In genomic region chr1:99849744-99850457, GRCh38 we compare ENCODE assay signal across 8 cellular contexts. TPM values are rescaled to one million over a fixed set of nuclear protein-coding genes. Genes with fewer than 3 reads are reported as not detected.
DNase-seq lines count a peak whose midpoint lies in the region; ATAC-seq and TF ChIP-seq lines count a peak whose summit lies in the region.

TSS of gene AGL (plus strand) at chr1:99850361. CDS start at chr1:99851043, 682 bp downstream.

- H3K27me3 Mint-ChIP-seq in Calu3 (ENCODE audit: unreplicated experiment), result no peaks in the 10 kb centered on the region

- H4K20me1 ChIP-seq in OCI-LY7 (ENCODE audit: insufficient read depth, low read length), result no peaks in the 10 kb centered on the region; the same call in 1 of the 2 replicates

- H3K4me3 ChIP-seq in OCI-LY7 (ENCODE audit: low read depth, low read length, poor library complexity, severe bottlenecking), result peak within 1 kb of the TSS; percentile 81
- H3K4me3 ChIP-seq in muscle layer of duodenum (ENCODE audit: low read depth in 1 of 2, low read length in 2 of 2), result peak within 1 kb of the TSS; percentile 92 to 96

- TF ChIP-seq CTCF in Calu3 (IDR thresholded peaks at IDR 0.05; ENCODE audit: unreplicated experiment), result no peak
- no peak for TF ChIP-seq CTCF in OCI-LY7 (conservative IDR thresholded peaks at IDR 0.05; ENCODE audit: low read length)

- H3K27me3 ChIP-seq in muscle layer of duodenum (ENCODE audit: low read depth, low read length), result no peaks in the 10 kb centered on the region

- H3K4me2 ChIP-seq in OCI-LY7 (ENCODE audit: low read length), result peak within 1 kb of the TSS; percentile 91

- ATAC-seq in GM21381 (IDR thresholded peaks at IDR 0.05; ENCODE audit: unreplicated experiment), result peak; percentile 98
- peak; percentile 99 for ATAC-seq in esophagus mucosa

- POLR2A ChIA-PET in OCI-LY7 (lab: Charles Lee), result interaction anchor here (0.6 to 2.5 kb wide), 9 partner anchors 9 to 605 kb away, joined by 3 to 8 read pairs (median 4); a partner anchor contains a TSS

- H3K4me1 ChIP-seq in OCI-LY7 (ENCODE audit: insufficient read depth, low read length, poor library complexity, severe bottlenecking), result peaks cover 30% of the 10 kb centered on the region
- peaks cover 0 to 26% of the 10 kb centered on the region in 2 donors for H3K4me1 ChIP-seq in muscle layer of duodenum (ENCODE audit: control insufficient read depth in 1 of 2, insufficient read depth in 2 of 2, low read length in 2 of 2)

- CTCF ChIA-PET in Calu3 (lab: Charles Lee) (no interaction called here), OCI-LY7 (lab: Charles Lee; ENCODE audit: unreplicated experiment) (interaction anchor here (0.6 kb wide), 1 partner anchor 1741 kb away, joined by 3 read pairs; no protein-coding TSS in a partner anchor)

- peak within 1 kb of the TSS; percentile 80 for H2AFZ ChIP-seq in OCI-LY7 (ENCODE audit: low read length)

- no peaks in the 10 kb centered on the region for H3K9me3 Mint-ChIP-seq in Calu3 (ENCODE audit: low read depth, unreplicated experiment)

- intact Hi-C loops in Calu3 (cut with micrococcal nuclease; ENCODE audit: unreplicated experiment), result no loop called here
- intact Hi-C loops in OCI-LY7 (cut with micrococcal nuclease; ENCODE audit: unreplicated experiment), result loop anchor here (1.0 to 2.0 kb wide), 3 partner anchors 120 to 503 kb away; partner anchors contain the start of gene CDC14A

- H3K27ac Mint-ChIP-seq in Calu3 (ENCODE audit: unreplicated experiment), result peak within 1 kb of the TSS; percentile 81

- H3K4me1 Mint-ChIP-seq in Calu3 (ENCODE audit: low read depth, unreplicated experiment), result peaks cover 15% of the 10 kb centered on the region

- H3K79me2 ChIP-seq in OCI-LY7 (ENCODE audit: insufficient read depth, low read depth, low read length), result peaks cover 20% of the 10 kb centered on the region; the same call in 1 of the 2 replicates

- no peaks in the 10 kb centered on the region for H3K9me3 ChIP-seq in OCI-LY7 (ENCODE audit: low read length)
- no peaks in the 10 kb centered on the region for H3K9me3 ChIP-seq in muscle layer of duodenum (ENCODE audit: control insufficient read depth in 1 of 2, low read length in 2 of 2)

- no peaks in the 10 kb centered on the region for H3K9me2 ChIP-seq in OCI-LY7 (ENCODE audit: insufficient read depth, low read length)

- H3K36me3 Mint-ChIP-seq in Calu3 (ENCODE audit: insufficient read depth, unreplicated experiment), result peaks cover 19% of the 10 kb centered on the region

- H3K27ac ChIP-seq in OCI-LY7 (ENCODE audit: low read depth, low read length, poor library complexity, severe bottlenecking) (peak within 1 kb of the TSS; percentile 56), muscle layer of duodenum (ENCODE audit: low read length) (peak within 1 kb of the TSS; percentile 90)

- BruUV-seq in Calu3 (replicated peaks; lab: Mats Ljungman, UMichigan) (no TSS peak), OCI-LY7 (replicated peaks; lab: Mats Ljungman, UMichigan) (no TSS peak)

- H3K4me3 Mint-ChIP-seq in Calu3 (ENCODE audit: low read depth, unreplicated experiment), result peak within 1 kb of the TSS; percentile 87

- DNase-seq in Calu3, result peak; percentile 85
- peak in 70 of 76 experiments; percentile 17 to 82 (median 64) for DNase-seq in HUDEP-2 (lab: John Stamatoyannopoulos, UW; ENCODE audit: unreplicated experiment in 76 of 76)
- peak; percentile 93 for DNase-seq in OCI-LY7 (ENCODE audit: low spot score)
- DNase-seq in activated T-cell treated with anti-CD3 and anti-CD28 coated beads, Interleukin-2, amount 50 U/mL, for 1 hour, result peak; percentile 88
- peak; percentile 70 to 82 for DNase-seq in stimulated activated CD8-positive, alpha-beta memory T cell treated with anti-CD3 and anti-CD28 coated beads, Interleukin-7, amount 100 ng/mL, for 4 hours (ENCODE audit: low read depth in 2 of 2)

- H3K36me3 ChIP-seq in OCI-LY7 (ENCODE audit: insufficient read depth, low read length) (peaks cover 17% of the 10 kb centered on the region), muscle layer of duodenum (ENCODE audit: control insufficient read depth in 1 of 2, insufficient read depth in 2 of 2, low read length in 2 of 2) (no peaks in the 10 kb centered on the region)

RNA-seq across cellular contexts. Expression of gene AGL, which starts in this region (rescaled TPM):
- total RNA-seq in Calu3 (2022) (9.0 and 10.9 TPM in 2 replicates), OCI-LY7 (2022) (20.6 and 22.5 TPM in 2 replicates), esophagus mucosa (17.4 TPM)
- total RNA-seq in OCI-LY7 (2014; rRNA removed; shearing (Covaris generic)), result 11.6 and 12.2 TPM in 2 replicates

Comparison
In these comparisons a context has a peak if more than half of its experiments do, and no peak if none do; other contexts are left out.
1. Peak in every context shown above with its lines: DNase-seq, ATAC-seq, H3K4me3 ChIP-seq and H3K27ac ChIP-seq.